In the genomic region with DNA sequence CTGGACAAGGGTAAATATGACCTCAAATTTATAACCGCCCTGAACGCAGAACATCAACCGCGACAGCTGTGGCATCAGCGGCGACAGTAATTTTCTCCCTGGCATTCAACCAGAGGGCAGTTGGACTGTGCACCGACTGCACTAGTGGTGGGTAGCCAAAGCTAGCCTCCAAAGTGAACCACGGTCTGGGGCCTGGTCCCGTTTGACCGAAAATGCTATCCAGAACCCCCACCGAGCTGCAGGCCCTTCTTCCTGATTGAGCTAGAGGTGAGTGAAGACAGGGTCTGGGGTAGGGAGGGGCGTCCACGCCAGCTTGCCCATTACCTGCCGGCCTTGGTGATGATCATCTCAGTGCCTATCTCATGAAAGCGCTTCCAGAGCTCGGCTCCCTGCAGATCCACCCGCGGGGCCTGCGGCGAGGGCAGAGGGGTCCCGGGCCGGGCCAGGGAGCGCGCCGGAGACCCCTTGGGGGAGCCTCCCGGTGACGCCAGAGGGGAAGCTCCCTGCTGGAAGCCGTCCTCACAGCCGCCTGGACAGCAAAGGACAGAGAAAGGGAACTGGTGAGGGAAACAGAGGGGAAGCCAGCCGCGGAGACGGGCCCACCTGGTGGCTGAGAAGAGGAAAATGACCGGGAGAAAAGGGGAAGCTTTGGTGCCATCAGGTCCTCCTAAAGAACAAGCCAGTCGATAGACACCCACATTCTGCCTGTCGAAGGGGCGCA, we compare ENCODE assay signal across 11 cellular contexts. TPM values are rescaled to one million over a fixed set of nuclear protein-coding genes. Genes with fewer than 3 reads are reported as not detected.
A peak's percentile ranks its signal among the peaks of the same experiment; 100 is the strongest.
DNase-seq lines count a peak whose midpoint lies in the region; ATAC-seq and TF ChIP-seq lines count a peak whose summit lies in the region.
"Had no signal": no experiment of that assay in that cellular context is flagged by ENCODE, and none has a peak within 500 bp of the region (broad histone marks: within the 10 kb centered on the region; RNA-seq: fewer than 3 reads in every experiment).

No MANE protein-coding gene starts in this region.

- no peak overlapping the region for H3K4me3 Mint-ChIP-seq in stimulated activated memory B cell treated with anti-CD40 and anti-IgM and Interleukin-4, amounts not matched to agents 10 μg/mL and 1 μg/mL and 100 μg/mL, for 72 hours

- no peak overlapping the region for H3K27ac Mint-ChIP-seq in stimulated activated memory B cell treated with anti-CD40 and anti-IgM and Interleukin-4, amounts not matched to agents 10 μg/mL and 1 μg/mL and 100 μg/mL, for 72 hours

- peaks cover 2% of the 10 kb centered on the region for H3K4me1 ChIP-seq in RWPE2 (ENCODE audit: insufficient read depth, poor library complexity, severe bottlenecking)

- no peak for ATAC-seq in RWPE2 (ENCODE audit: low read depth)
- no peak for ATAC-seq in stimulated activated memory B cell treated with anti-CD40 and anti-IgM and Interleukin-4, amounts not matched to agents 10 μg/mL and 1 μg/mL and 100 μg/mL, for 72 hours

- peaks cover 3% of the 10 kb centered on the region for H3K9me3 Mint-ChIP-seq in stimulated activated memory B cell treated with anti-CD40 and anti-IgM and Interleukin-4, amounts not matched to agents 10 μg/mL and 1 μg/mL and 100 μg/mL, for 72 hours

- TF ChIP-seq CTCF in RWPE2 (IDR thresholded peaks at IDR 0.05; ENCODE audit: poor library complexity, severe bottlenecking) (peak; percentile 45), fibroblast of villous mesenchyme (IDR thresholded peaks at IDR 0.05; ENCODE audit: insufficient read depth, low read depth, low read length) (peak; percentile 35)

- H3K27me3 ChIP-seq in RWPE2 (ENCODE audit: insufficient read depth, poor library complexity, severe bottlenecking), result peaks cover 66% of the 10 kb centered on the region

- peaks cover 53% of the 10 kb centered on the region for H3K27me3 Mint-ChIP-seq in stimulated activated memory B cell treated with anti-CD40 and anti-IgM and Interleukin-4, amounts not matched to agents 10 μg/mL and 1 μg/mL and 100 μg/mL, for 72 hours

- no peaks in the 10 kb centered on the region for H3K9me3 ChIP-seq in RWPE2 (ENCODE audit: severe bottlenecking)
- H3K9me3 ChIP-seq: upper lobe of right lung had no signal

- no peaks in the 10 kb centered on the region for H3K36me3 ChIP-seq in RWPE2 (ENCODE audit: low read depth)
- H3K36me3 ChIP-seq: neutrophil, upper lobe of right lung had no signal

- H3K36me3 Mint-ChIP-seq in stimulated activated memory B cell treated with anti-CD40 and anti-IgM and Interleukin-4, amounts not matched to agents 10 μg/mL and 1 μg/mL and 100 μg/mL, for 72 hours, result no peaks in the 10 kb centered on the region

- peaks cover 6% of the 10 kb centered on the region for H3K4me1 Mint-ChIP-seq in stimulated activated memory B cell treated with anti-CD40 and anti-IgM and Interleukin-4, amounts not matched to agents 10 μg/mL and 1 μg/mL and 100 μg/mL, for 72 hours

- DNase-seq in EH (ENCODE audit: low read depth) (peak; percentile 75), RWPE2 (ENCODE audit: low spot score) (no peak), fibroblast of villous mesenchyme (ENCODE audit: low read depth) (peak; percentile 49), posterior vena cava (ENCODE audit: low spot score) (peak; percentile 83), pons (ENCODE audit: low spot score) (no peak), OCI-M1 (lab: John Stamatoyannopoulos, UW) (no peak)
- DNase-seq in activated CD4-positive, CD25-positive, alpha-beta regulatory T cell (lab: John Stamatoyannopoulos, UW), result no peak
- DNase-seq: SW 1271, upper lobe of right lung had no signal

- peak overlapping the region; percentile 50 for H3K27ac ChIP-seq in RWPE2 (ENCODE audit: poor library complexity, severe bottlenecking)
- H3K27ac ChIP-seq: neutrophil, upper lobe of right lung had no signal

- intact Hi-C loops in posterior vena cava (cut with DNase I), result loop anchor here in 1 of 2 donors (10.0 kb wide), 1 partner anchor 338 kb away; no protein-coding TSS in a partner anchor

- H3K4me3 ChIP-seq in RWPE2 (ENCODE audit: severe bottlenecking) (peak overlapping the region; percentile 44), fibroblast of villous mesenchyme (ENCODE audit: low read depth, low read length) (peak overlapping the region; percentile 68)

RNA-seq across cellular contexts. Expression of a gene that starts 2.0 kb away (rescaled TPM):
- total RNA-seq in fibroblast of villous mesenchyme, result 3.0 and 6.8 TPM in 2 replicates
- 10 to 100 TPM; 42.3 to 45.5 TPM for total RNA-seq in posterior vena cava

Comparison
In these comparisons a context has a peak if more than half of its experiments do, and no peak if none do; other contexts are left out.
1. DNase-seq: peak in EH (single experiment), fibroblast of villous mesenchyme (single experiment) and posterior vena cava (single experiment); none in RWPE2 (single experiment), activated CD4-positive, CD25-positive, alpha-beta regulatory T cell (0 of 4), pons (single experiment) and OCI-M1 (single experiment).